ENCODE assay signal across 1 cellular context in the genomic region with DNA sequence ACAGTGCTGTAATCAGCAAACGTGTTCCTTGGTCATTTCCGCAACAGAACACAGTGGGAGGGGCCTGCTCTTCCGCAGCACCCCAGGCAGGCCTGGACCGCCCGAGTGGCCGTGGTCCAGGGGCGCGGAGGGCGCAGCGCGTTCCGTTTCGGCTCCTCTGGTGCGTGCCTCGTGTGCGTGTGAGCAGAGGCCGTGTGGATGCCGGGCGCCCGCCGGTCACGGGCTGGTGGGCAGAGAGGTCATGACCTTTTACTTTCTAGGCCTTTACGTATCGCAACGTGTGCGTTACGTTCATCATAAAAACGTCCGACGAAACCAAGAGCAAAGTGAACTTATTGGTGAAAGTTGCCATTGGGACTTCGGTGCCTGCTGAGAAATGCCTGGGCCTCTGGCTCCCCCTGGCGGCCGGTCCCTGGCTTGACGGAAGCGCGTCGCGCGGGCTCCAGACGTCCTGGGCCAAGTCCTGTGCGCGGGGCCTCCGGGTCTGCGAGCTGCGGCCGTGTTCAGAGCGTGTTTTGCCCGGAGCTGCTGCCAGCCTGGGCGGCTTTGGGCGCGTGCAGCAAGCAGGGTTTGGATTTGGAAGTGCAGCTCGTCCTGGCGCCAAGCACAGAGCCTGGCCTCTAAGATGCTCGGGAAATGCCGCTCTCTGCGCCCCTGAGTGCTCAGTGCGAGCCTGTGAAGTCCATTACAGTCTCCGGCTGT.
A peak's percentile ranks its signal among the peaks of the same experiment; 100 is the strongest.
TF ChIP-seq lines count a peak whose summit lies in the region.

No MANE protein-coding gene starts in this region.

TF ChIP-seq in HEK293, 187 proteins besides CTCF, POLR2A, EP300 and RAD21 (continued from another document):
- TF ChIP-seq, protein P1, sequence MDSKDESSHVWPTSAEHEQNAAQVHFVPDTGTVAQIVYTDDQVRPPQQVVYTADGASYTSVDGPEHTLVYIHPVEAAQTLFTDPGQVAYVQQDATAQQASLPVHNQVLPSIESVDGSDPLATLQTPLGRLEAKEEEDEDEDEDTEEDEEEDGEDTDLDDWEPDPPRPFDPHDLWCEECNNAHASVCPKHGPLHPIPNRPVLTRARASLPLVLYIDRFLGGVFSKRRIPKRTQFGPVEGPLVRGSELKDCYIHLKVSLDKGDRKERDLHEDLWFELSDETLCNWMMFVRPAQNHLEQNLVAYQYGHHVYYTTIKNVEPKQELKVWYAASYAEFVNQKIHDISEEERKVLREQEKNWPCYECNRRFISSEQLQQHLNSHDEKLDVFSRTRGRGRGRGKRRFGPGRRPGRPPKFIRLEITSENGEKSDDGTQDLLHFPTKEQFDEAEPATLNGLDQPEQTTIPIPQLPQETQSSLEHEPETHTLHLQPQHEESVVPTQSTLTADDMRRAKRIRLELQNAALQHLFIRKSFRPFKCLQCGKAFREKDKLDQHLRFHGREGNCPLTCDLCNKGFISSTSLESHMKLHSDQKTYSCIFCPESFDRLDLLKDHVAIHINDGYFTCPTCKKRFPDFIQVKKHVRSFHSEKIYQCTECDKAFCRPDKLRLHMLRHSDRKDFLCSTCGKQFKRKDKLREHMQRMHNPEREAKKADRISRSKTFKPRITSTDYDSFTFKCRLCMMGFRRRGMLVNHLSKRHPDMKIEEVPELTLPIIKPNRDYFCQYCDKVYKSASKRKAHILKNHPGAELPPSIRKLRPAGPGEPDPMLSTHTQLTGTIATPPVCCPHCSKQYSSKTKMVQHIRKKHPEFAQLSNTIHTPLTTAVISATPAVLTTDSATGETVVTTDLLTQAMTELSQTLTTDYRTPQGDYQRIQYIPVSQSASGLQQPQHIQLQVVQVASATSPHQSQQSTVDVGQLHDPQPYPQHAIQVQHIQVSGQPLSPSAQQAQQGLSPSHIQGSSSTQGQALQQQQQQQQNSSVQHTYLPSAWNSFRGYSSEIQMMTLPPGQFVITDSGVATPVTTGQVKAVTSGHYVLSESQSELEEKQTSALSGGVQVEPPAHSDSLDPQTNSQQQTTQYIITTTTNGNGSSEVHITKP (tag by site-specific recombination; IDR thresholded peaks at IDR 0.05) = peak; percentile 48
- TF ChIP-seq ZNF202 (tag by site-specific recombination; IDR thresholded peaks at IDR 0.05; ENCODE audit: borderline replicate concordance) (no peak), PRDM1 (tag by site-specific recombination; IDR thresholded peaks at IDR 0.05) (peak; percentile 85), MYNN (tag by site-specific recombination; IDR thresholded peaks at IDR 0.05; ENCODE audit: borderline replicate concordance) (no peak), ZSCAN23 (tag by site-specific recombination; IDR thresholded peaks at IDR 0.05) (peak; percentile 40; the same call in 1 of the 2 replicates), ZNF600 (tag by site-specific recombination; IDR thresholded peaks at IDR 0.05) (peak; percentile 65; the same call in 1 of the 2 replicates), INSM2 (tag by site-specific recombination; IDR thresholded peaks at IDR 0.05) (0 out of 2 replicates have a peak, but pooled peaks have one; percentile 45), ZNF2 (tag by site-specific recombination; IDR thresholded peaks at IDR 0.05) (peak; percentile 54; the same call in 1 of the 2 replicates), ZNF114 (tag by site-specific recombination; IDR thresholded peaks at IDR 0.05) (no peak), ZNF654 (tag by site-specific recombination; IDR thresholded peaks at IDR 0.05; ENCODE audit: low read depth) (peak; percentile 65), ZFP3 (tag by site-specific recombination; IDR thresholded peaks at IDR 0.05; ENCODE audit: low read depth) (no peak), ZNF473 (tag by site-specific recombination; IDR thresholded peaks at IDR 0.05) (no peak), ZNF629 (tag by site-specific recombination; IDR thresholded peaks at IDR 0.05) (peak; percentile 45), ZNF184 (tag by site-specific recombination; IDR thresholded peaks at IDR 0.05) (no peak), ZNF214 (tag by site-specific recombination; IDR thresholded peaks at IDR 0.05; ENCODE audit: borderline replicate concordance) (no peak), ZBTB49 (tag by site-specific recombination; IDR thresholded peaks at IDR 0.05; ENCODE audit: low read depth) (no peak), ZXDB (tag by site-specific recombination; IDR thresholded peaks at IDR 0.05) (0 out of 2 replicates have a peak, but pooled peaks have one; percentile 39), SCRT2 (tag by site-specific recombination; IDR thresholded peaks at IDR 0.05) (no peak), TCF7L2 (IDR thresholded peaks at IDR 0.05; ENCODE audit: borderline replicate concordance, low read depth, low read length) (no peak), ZNF19 (tag by site-specific recombination; IDR thresholded peaks at IDR 0.05; ENCODE audit: low read depth) (no peak)
- TF ChIP-seq, protein P2, sequence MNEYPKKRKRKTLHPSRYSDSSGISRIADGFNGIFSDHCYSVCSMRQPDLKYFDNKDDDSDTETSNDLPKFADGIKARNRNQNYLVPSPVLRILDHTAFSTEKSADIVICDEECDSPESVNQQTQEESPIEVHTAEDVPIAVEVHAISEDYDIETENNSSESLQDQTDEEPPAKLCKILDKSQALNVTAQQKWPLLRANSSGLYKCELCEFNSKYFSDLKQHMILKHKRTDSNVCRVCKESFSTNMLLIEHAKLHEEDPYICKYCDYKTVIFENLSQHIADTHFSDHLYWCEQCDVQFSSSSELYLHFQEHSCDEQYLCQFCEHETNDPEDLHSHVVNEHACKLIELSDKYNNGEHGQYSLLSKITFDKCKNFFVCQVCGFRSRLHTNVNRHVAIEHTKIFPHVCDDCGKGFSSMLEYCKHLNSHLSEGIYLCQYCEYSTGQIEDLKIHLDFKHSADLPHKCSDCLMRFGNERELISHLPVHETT (tag by site-specific recombination; IDR thresholded peaks at IDR 0.05) = 0 out of 2 replicates have a peak, but pooled peaks have one; percentile 51
- TF ChIP-seq, protein P3, sequence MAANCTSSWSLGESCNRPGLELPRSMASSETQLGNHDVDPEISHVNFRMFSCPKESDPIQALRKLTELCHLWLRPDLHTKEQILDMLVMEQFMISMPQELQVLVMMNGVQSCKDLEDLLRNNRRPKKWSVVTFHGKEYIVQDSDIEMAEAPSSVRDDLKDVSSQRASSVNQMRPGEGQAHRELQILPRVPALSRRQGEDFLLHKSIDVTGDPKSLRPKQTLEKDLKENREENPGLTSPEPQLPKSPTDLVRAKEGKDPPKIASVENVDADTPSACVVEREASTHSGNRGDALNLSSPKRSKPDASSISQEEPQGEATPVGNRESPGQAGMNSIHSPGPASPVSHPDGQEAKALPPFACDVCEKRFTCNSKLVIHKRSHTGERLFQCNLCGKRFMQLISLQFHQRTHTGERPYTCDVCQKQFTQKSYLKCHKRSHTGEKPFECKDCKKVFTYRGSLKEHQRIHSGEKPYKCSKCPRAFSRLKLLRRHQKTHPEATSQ (tag by site-specific recombination; IDR thresholded peaks at IDR 0.05) = 0 out of 2 replicates have a peak, but pooled peaks have one; percentile 19
- TF ChIP-seq, protein P4, sequence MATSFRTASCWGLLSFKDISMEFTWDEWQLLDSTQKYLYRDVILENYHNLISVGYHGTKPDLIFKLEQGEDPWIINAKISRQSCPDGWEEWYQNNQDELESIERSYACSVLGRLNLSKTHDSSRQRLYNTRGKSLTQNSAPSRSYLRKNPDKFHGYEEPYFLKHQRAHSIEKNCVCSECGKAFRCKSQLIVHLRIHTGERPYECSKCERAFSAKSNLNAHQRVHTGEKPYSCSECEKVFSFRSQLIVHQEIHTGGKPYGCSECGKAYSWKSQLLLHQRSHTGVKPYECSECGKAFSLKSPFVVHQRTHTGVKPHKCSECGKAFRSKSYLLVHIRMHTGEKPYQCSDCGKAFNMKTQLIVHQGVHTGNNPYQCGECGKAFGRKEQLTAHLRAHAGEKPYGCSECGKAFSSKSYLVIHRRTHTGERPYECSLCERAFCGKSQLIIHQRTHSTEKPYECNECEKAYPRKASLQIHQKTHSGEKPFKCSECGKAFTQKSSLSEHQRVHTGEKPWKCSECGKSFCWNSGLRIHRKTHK (tag by site-specific recombination; IDR thresholded peaks at IDR 0.05) = no peak
- TF ChIP-seq, protein P5, sequence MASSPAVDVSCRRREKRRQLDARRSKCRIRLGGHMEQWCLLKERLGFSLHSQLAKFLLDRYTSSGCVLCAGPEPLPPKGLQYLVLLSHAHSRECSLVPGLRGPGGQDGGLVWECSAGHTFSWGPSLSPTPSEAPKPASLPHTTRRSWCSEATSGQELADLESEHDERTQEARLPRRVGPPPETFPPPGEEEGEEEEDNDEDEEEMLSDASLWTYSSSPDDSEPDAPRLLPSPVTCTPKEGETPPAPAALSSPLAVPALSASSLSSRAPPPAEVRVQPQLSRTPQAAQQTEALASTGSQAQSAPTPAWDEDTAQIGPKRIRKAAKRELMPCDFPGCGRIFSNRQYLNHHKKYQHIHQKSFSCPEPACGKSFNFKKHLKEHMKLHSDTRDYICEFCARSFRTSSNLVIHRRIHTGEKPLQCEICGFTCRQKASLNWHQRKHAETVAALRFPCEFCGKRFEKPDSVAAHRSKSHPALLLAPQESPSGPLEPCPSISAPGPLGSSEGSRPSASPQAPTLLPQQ (tag by site-specific recombination; IDR thresholded peaks at IDR 0.05) = peak; percentile 72
- TF ChIP-seq, protein P6, sequence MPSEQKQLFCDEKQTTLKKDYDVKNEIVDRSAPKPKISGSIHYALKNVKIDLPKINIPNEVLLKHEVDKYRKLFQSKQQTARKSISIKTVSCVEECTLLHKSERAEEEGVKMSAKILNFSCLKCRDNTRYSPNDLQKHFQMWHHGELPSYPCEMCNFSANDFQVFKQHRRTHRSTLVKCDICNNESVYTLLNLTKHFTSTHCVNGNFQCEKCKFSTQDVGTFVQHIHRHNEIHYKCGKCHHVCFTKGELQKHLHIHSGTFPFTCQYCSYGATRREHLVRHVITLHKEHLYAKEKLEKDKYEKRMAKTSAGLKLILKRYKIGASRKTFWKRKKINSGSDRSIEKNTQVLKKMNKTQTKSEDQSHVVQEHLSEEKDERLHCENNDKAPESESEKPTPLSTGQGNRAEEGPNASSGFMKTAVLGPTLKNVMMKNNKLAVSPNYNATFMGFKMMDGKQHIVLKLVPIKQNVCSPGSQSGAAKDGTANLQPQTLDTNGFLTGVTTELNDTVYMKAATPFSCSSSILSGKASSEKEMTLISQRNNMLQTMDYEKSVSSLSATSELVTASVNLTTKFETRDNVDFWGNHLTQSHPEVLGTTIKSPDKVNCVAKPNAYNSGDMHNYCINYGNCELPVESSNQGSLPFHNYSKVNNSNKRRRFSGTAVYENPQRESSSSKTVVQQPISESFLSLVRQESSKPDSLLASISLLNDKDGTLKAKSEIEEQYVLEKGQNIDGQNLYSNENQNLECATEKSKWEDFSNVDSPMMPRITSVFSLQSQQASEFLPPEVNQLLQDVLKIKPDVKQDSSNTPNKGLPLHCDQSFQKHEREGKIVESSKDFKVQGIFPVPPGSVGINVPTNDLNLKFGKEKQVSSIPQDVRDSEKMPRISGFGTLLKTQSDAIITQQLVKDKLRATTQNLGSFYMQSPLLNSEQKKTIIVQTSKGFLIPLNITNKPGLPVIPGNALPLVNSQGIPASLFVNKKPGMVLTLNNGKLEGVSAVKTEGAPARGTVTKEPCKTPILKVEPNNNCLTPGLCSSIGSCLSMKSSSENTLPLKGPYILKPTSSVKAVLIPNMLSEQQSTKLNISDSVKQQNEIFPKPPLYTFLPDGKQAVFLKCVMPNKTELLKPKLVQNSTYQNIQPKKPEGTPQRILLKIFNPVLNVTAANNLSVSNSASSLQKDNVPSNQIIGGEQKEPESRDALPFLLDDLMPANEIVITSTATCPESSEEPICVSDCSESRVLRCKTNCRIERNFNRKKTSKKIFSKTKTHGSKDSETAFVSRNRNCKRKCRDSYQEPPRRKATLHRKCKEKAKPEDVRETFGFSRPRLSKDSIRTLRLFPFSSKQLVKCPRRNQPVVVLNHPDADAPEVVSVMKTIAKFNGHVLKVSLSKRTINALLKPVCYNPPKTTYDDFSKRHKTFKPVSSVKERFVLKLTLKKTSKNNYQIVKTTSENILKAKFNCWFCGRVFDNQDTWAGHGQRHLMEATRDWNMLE (tag by site-specific recombination; conservative IDR thresholded peaks at IDR 0.05; ENCODE audit: low read depth) = no peak
- TF ChIP-seq, protein P7, sequence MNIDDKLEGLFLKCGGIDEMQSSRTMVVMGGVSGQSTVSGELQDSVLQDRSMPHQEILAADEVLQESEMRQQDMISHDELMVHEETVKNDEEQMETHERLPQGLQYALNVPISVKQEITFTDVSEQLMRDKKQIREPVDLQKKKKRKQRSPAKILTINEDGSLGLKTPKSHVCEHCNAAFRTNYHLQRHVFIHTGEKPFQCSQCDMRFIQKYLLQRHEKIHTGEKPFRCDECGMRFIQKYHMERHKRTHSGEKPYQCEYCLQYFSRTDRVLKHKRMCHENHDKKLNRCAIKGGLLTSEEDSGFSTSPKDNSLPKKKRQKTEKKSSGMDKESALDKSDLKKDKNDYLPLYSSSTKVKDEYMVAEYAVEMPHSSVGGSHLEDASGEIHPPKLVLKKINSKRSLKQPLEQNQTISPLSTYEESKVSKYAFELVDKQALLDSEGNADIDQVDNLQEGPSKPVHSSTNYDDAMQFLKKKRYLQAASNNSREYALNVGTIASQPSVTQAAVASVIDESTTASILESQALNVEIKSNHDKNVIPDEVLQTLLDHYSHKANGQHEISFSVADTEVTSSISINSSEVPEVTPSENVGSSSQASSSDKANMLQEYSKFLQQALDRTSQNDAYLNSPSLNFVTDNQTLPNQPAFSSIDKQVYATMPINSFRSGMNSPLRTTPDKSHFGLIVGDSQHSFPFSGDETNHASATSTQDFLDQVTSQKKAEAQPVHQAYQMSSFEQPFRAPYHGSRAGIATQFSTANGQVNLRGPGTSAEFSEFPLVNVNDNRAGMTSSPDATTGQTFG (tag by site-specific recombination; IDR thresholded peaks at IDR 0.05; ENCODE audit: borderline replicate concordance) = no peak
